ENCODE assay signal across 8 cellular contexts in genomic region chr14:63642229-63642611, GRCh38. TPM values are rescaled to one million over a fixed set of nuclear protein-coding genes. Genes with fewer than 3 reads are reported as not detected.
DNase-seq lines count a peak whose midpoint lies in the region; ATAC-seq and TF ChIP-seq lines count a peak whose summit lies in the region.

No MANE protein-coding gene starts in this region.

- peaks cover 0 to 30% (median 6%) of the 10 kb centered on the region in 3 donors for H3K36me3 Mint-ChIP-seq in CD8-positive, alpha-beta memory T cell

- no peaks in the 10 kb centered on the region for H3K9me3 ChIP-seq in CD8-positive, alpha-beta memory T cell (ENCODE audit: low read length)

- H3K4me1 Mint-ChIP-seq in CD8-positive, alpha-beta memory T cell: peaks cover 27 to 49% (median 34%) of the 10 kb centered on the region in 3 donors

- peak; percentile 52 for ATAC-seq in GM21360 (IDR thresholded peaks at IDR 0.05; ENCODE audit: unreplicated experiment)

- peaks cover 0 to 2% of the 10 kb centered on the region in 2 donors for H3K27me3 Mint-ChIP-seq in CD8-positive, alpha-beta memory T cell

- CTCF ChIA-PET in CD8-positive, alpha-beta memory T cell (lab: Charles Lee): interaction anchor here (1.1 to 2.9 kb wide), 7 partner anchors 10 to 661 kb away, joined by 3 to 23 read pairs (median 4); partner anchors contain the start of genes PPP2R5E and SGPP1

- peak overlapping the region; percentile 95 for H3K27ac ChIP-seq in CD8-positive, alpha-beta memory T cell (ENCODE audit: low read depth, low read length)

- H3K4me3 ChIP-seq in CD8-positive, alpha-beta memory T cell (ENCODE audit: low read length): peak overlapping the region; percentile 76
- peak overlapping the region; percentile 83 for H3K4me3 ChIP-seq in epithelial cell of esophagus (ENCODE audit: low read length)

- peak overlapping the region; percentile 89 to 100 (median 94) for H3K27ac Mint-ChIP-seq in CD8-positive, alpha-beta memory T cell

- DNase-seq in CD8-positive, alpha-beta memory T cell: peak; percentile 59 to 93 (median 90)
- DNase-seq in HT-29 (ENCODE audit: low spot score): peak; percentile 93
- peak; percentile 67 for DNase-seq in NK-92 treated with Interleukin-12 subunit alpha and Interleukin-12 subunit beta, amount 100 ng/mL, for 24 hours (lab: John Stamatoyannopoulos, UW)
- peak; percentile 74 for DNase-seq in activated CD8-positive, alpha-beta memory T cell treated with anti-CD3 and anti-CD28 coated beads, Interleukin-2, amount 50 U/mL, for 24 hours (ENCODE audit: extremely low read depth)
- peak; percentile 97 for DNase-seq in epithelial cell of esophagus (ENCODE audit: low read depth)
- DNase-seq in middle frontal gyrus (ENCODE audit: extremely low spot score, low spot score): peak; percentile 82
- peak; percentile 44 to 59 for DNase-seq in stimulated activated CD8-positive, alpha-beta memory T cell treated with anti-CD3 and anti-CD28 coated beads, Interleukin-2, amount 100 ng/mL, for 1 hour (ENCODE audit: low read depth in 2 of 2)

- peak overlapping the region; percentile 82 to 98 (median 86) for H3K4me3 Mint-ChIP-seq in CD8-positive, alpha-beta memory T cell

- H3K9me3 Mint-ChIP-seq in CD8-positive, alpha-beta memory T cell: no peaks in the 10 kb centered on the region

- POLR2A ChIA-PET in CD8-positive, alpha-beta memory T cell (lab: Charles Lee): interaction anchor here (0.6 to 2.7 kb wide), 7 partner anchors 8 to 1347 kb away, joined by 3 to 47 read pairs (median 5); partner anchors contain the start of genes PPP2R5E and SGPP1

- no peaks in the 10 kb centered on the region for H3K36me3 ChIP-seq in CD8-positive, alpha-beta memory T cell (ENCODE audit: insufficient read depth, low read length)

- H3K27me3 ChIP-seq in CD8-positive, alpha-beta memory T cell (ENCODE audit: insufficient read depth, low read length, poor library complexity, severe bottlenecking): no peaks in the 10 kb centered on the region

- peaks cover 20% of the 10 kb centered on the region for H3K4me1 ChIP-seq in CD8-positive, alpha-beta memory T cell (ENCODE audit: insufficient read depth, low read length)

- no peak for TF ChIP-seq CTCF in epithelial cell of esophagus (IDR thresholded peaks at IDR 0.05; ENCODE audit: insufficient read depth, low read depth, low read length, missing control alignments)

RNA-seq across cellular contexts. Expression of gene WDR89, which starts 0.5 kb away (rescaled TPM):
- 10 to 100 TPM; 28.9 to 30.6 TPM for total RNA-seq in CD8-positive, alpha-beta memory T cell
- 18.3 TPM for polyA plus RNA-seq in CD8-positive, alpha-beta memory T cell
- 3.7 and 4.0 TPM in 2 replicates for total RNA-seq in HT-29 (2014; rRNA removed; shearing (Covaris generic))

Comparison
In these comparisons a context has a peak if more than half of its experiments do, and no peak if none do; other contexts are left out.
1. Peak in every context shown above with its lines: DNase-seq, ATAC-seq, H3K4me3 ChIP-seq and H3K27ac ChIP-seq.